In genomic region chr22:22178992-22179391, GRCh38 we compare ENCODE assay signal across 19 cellular contexts.
"Had no signal": no experiment of that assay in that cellular context is flagged by ENCODE, and none has a peak within 500 bp of the region (broad histone marks: within the 10 kb centered on the region; RNA-seq: fewer than 3 reads in every experiment).

No MANE protein-coding gene starts in this region.

- H3K4me1 ChIP-seq: thyroid gland had no signal

- H3K9me3 Mint-ChIP-seq: activated CD4-positive, alpha-beta memory T cell treated with anti-CD3 and anti-CD28 coated beads, Interleukin-2, amount 10 ng/mL, durations not matched to agents 7 days and 5 days; activated naive CD8-positive, alpha-beta T cell treated with anti-CD3 and anti-CD28 coated beads for 36 hours; immature natural killer cell; memory B cell had no signal

- H3K27me3 Mint-ChIP-seq: memory B cell had no signal

- H3K27ac Mint-ChIP-seq: activated CD4-positive, alpha-beta memory T cell treated with anti-CD3 and anti-CD28 coated beads, Interleukin-2, amount 10 ng/mL, durations not matched to agents 7 days and 5 days; activated CD8-positive, alpha-beta memory T cell treated with anti-CD3 and anti-CD28 coated beads, Interleukin-2, amount 10 ng/mL, durations not matched to agents 7 days and 5 days; activated naive CD8-positive, alpha-beta T cell treated with anti-CD3 and anti-CD28 coated beads for 36 hours; immature natural killer cell; memory B cell; naive thymus-derived CD4-positive, alpha-beta T cell had no signal

- H3K27ac ChIP-seq: ovary, thyroid gland had no signal

- ATAC-seq: activated CD8-positive, alpha-beta memory T cell treated with anti-CD3 and anti-CD28 coated beads, Interleukin-2, amount 10 ng/mL, durations not matched to agents 7 days and 5 days; left ventricle myocardium superior; naive thymus-derived CD4-positive, alpha-beta T cell; sciatic nerve had no signal

- DNase-seq: activated CD4-positive, alpha-beta memory T cell treated with anti-CD3 and anti-CD28 coated beads, Interleukin-2, amount 10 ng/mL, durations not matched to agents 7 days and 5 days; activated CD4-positive, alpha-beta T cell treated with anti-CD3 and anti-CD28 coated beads for 48 hours; activated CD4-positive, CD25-positive, alpha-beta regulatory T cell; activated CD8-positive, alpha-beta memory T cell treated with anti-CD3 and anti-CD28 coated beads, Interleukin-2, amount 10 ng/mL, durations not matched to agents 7 days and 5 days; activated naive CD8-positive, alpha-beta T cell treated with anti-CD3 and anti-CD28 coated beads for 36 hours; amniotic stem cell; dermis blood vessel endothelial cell; effector memory CD4-positive, alpha-beta T cell; immature natural killer cell; kidney glomerular epithelial cell; left ventricle myocardium superior; naive thymus-derived CD4-positive, alpha-beta T cell; ovary; stimulated activated CD4-positive, alpha-beta T cell treated with anti-CD3 and anti-CD28 coated beads, Interleukin-4, amount 100 ng/mL, for 4 hours; stimulated activated naive CD4-positive, alpha-beta T cell treated with Interleukin-2 at 50 U/mL for 16 hours; thyroid gland had no signal

- H3K4me3 ChIP-seq: ovary, smooth muscle cell, thyroid gland had no signal

- H3K9me3 ChIP-seq: ovary, thyroid gland had no signal

- H3K4me2 ChIP-seq: smooth muscle cell had no signal

- H3K4me3 Mint-ChIP-seq: activated CD4-positive, alpha-beta memory T cell treated with anti-CD3 and anti-CD28 coated beads, Interleukin-2, amount 10 ng/mL, durations not matched to agents 7 days and 5 days; activated CD8-positive, alpha-beta memory T cell treated with anti-CD3 and anti-CD28 coated beads, Interleukin-2, amount 10 ng/mL, durations not matched to agents 7 days and 5 days; activated naive CD8-positive, alpha-beta T cell treated with anti-CD3 and anti-CD28 coated beads for 36 hours; immature natural killer cell; memory B cell; naive thymus-derived CD4-positive, alpha-beta T cell had no signal

- H3K4me1 Mint-ChIP-seq: activated CD8-positive, alpha-beta memory T cell treated with anti-CD3 and anti-CD28 coated beads, Interleukin-2, amount 10 ng/mL, durations not matched to agents 7 days and 5 days; activated naive CD8-positive, alpha-beta T cell treated with anti-CD3 and anti-CD28 coated beads for 36 hours; immature natural killer cell had no signal

- H3K36me3 ChIP-seq: ovary, thyroid gland had no signal

- H3K27me3 ChIP-seq: ovary, thyroid gland had no signal
